8 cellular contexts compared by ENCODE assay signal in genomic region chr20:63737940-63738686, GRCh38. TPM values are rescaled to one million over a fixed set of nuclear protein-coding genes. Genes with fewer than 3 reads are reported as not detected.
A peak's percentile ranks its signal among the peaks of the same experiment; 100 is the strongest.
DNase-seq lines count a peak whose midpoint lies in the region; ATAC-seq and TF ChIP-seq lines count a peak whose summit lies in the region.

No MANE protein-coding gene starts in this region.

- no peaks in the 10 kb centered on the region for H3K27me3 Mint-ChIP-seq in activated T-helper 1 cell treated with anti-CD3 and anti-CD28 coated beads, Interleukin-12 subunit alpha, Interleukin-12 subunit beta, Interleukin-2, Interleukin-4 antibody, amounts not matched to agents 30 ng/mL and 10 ng/mL and 1 ng/mL, durations not matched to agents 14 hours and 24 hours and 36 hours (ENCODE audit: insufficient read depth)

- H3K9me3 ChIP-seq in vagina (no peaks in the 10 kb centered on the region), WERI-Rb-1 (ENCODE audit: severe bottlenecking) (no peaks in the 10 kb centered on the region)

- no peak overlapping the region for H3K27ac Mint-ChIP-seq in activated T-helper 1 cell treated with anti-CD3 and anti-CD28 coated beads, Interleukin-12 subunit alpha, Interleukin-12 subunit beta, Interleukin-2, Interleukin-4 antibody, amounts not matched to agents 30 ng/mL and 10 ng/mL and 1 ng/mL, durations not matched to agents 14 hours and 24 hours and 36 hours

- H3K4me3 ChIP-seq in vagina (peak overlapping the region; percentile 29 to 37), WERI-Rb-1 (ENCODE audit: low read depth, low read length) (no peak overlapping the region)

- peak overlapping the region; percentile 33 for H3K4me3 Mint-ChIP-seq in activated T-helper 1 cell treated with anti-CD3 and anti-CD28 coated beads, Interleukin-12 subunit alpha, Interleukin-12 subunit beta, Interleukin-2, Interleukin-4 antibody, amounts not matched to agents 30 ng/mL and 10 ng/mL and 1 ng/mL, durations not matched to agents 14 hours and 24 hours and 36 hours

- peaks cover 50% of the 10 kb centered on the region for H3K4me1 ChIP-seq in vagina

- peak; percentile 26 for ATAC-seq in left lobe of liver
- ATAC-seq in HG03175 (IDR thresholded peaks at IDR 0.05; ENCODE audit: unreplicated experiment), result no peak

- H3K27ac ChIP-seq in vagina (peak overlapping the region; percentile 90), WERI-Rb-1 (no peak overlapping the region)

- H3K36me3 Mint-ChIP-seq in activated T-helper 1 cell treated with anti-CD3 and anti-CD28 coated beads, Interleukin-12 subunit alpha, Interleukin-12 subunit beta, Interleukin-2, Interleukin-4 antibody, amounts not matched to agents 30 ng/mL and 10 ng/mL and 1 ng/mL, durations not matched to agents 14 hours and 24 hours and 36 hours (ENCODE audit: low read depth), result peaks cover 18% of the 10 kb centered on the region

- peak; percentile 44 for DNase-seq in stimulated activated CD4-positive, alpha-beta T cell treated with anti-CD3 and anti-CD28 coated beads, Interleukin-15, amount 100 ng/mL, for 24 hours
- no peak for DNase-seq in stimulated activated CD4-positive, alpha-beta T cell treated with anti-CD3 and anti-CD28 coated beads, Interleukin-1b, Interleukin-23, amount 100 ng/mL, for 48 hours
- no peak for DNase-seq in activated T-helper 1 cell treated with anti-CD3 and anti-CD28 coated beads, Interleukin-12 subunit alpha, Interleukin-12 subunit beta, Interleukin-2, Interleukin-4 antibody, amounts not matched to agents 30 ng/mL and 10 ng/mL and 1 ng/mL, durations not matched to agents 14 hours and 24 hours and 36 hours (ENCODE audit: low spot score)
- peak; percentile 96 for DNase-seq in left lobe of liver (ENCODE audit: low spot score)
- no peak for DNase-seq in vagina (ENCODE audit: extremely low spot score in 2 of 2)
- no peak for DNase-seq in WERI-Rb-1
- DNase-seq in cerebellar cortex (ENCODE audit: low spot score), result no peak

- intact Hi-C loops in activated T-helper 1 cell treated with anti-CD3 and anti-CD28 coated beads, Interleukin-12 subunit alpha, Interleukin-12 subunit beta, Interleukin-2, Interleukin-4 antibody, amounts not matched to agents 30 ng/mL and 10 ng/mL and 1 ng/mL, durations not matched to agents 14 hours and 24 hours and 36 hours (cut with micrococcal nuclease), result loop anchor here (5.0 to 10.0 kb wide), 3 partner anchors 201 to 304 kb away; partner anchors contain the start of genes PTK6 and SAMD10
- intact Hi-C loops in vagina (cut with DNase I), result no loop called here

- TF ChIP-seq POLR2A in vagina (IDR thresholded peaks at IDR 0.05), result no peak

- H3K4me1 Mint-ChIP-seq in activated T-helper 1 cell treated with anti-CD3 and anti-CD28 coated beads, Interleukin-12 subunit alpha, Interleukin-12 subunit beta, Interleukin-2, Interleukin-4 antibody, amounts not matched to agents 30 ng/mL and 10 ng/mL and 1 ng/mL, durations not matched to agents 14 hours and 24 hours and 36 hours (ENCODE audit: low read depth), result peaks cover 21% of the 10 kb centered on the region

- H3K27me3 ChIP-seq in vagina (no peaks in the 10 kb centered on the region), WERI-Rb-1 (ENCODE audit: insufficient read depth, low read depth, severe bottlenecking) (no peaks in the 10 kb centered on the region)

- no peak for TF ChIP-seq CTCF in vagina (IDR thresholded peaks at IDR 0.05)
- no peak for TF ChIP-seq CTCF in WERI-Rb-1 (IDR thresholded peaks at IDR 0.05; ENCODE audit: low read depth, low read length)

- H3K36me3 ChIP-seq in vagina (peaks cover 0 to 41% of the 10 kb centered on the region in 2 donors), WERI-Rb-1 (peaks cover 37% of the 10 kb centered on the region)

- H3K9me3 Mint-ChIP-seq in activated T-helper 1 cell treated with anti-CD3 and anti-CD28 coated beads, Interleukin-12 subunit alpha, Interleukin-12 subunit beta, Interleukin-2, Interleukin-4 antibody, amounts not matched to agents 30 ng/mL and 10 ng/mL and 1 ng/mL, durations not matched to agents 14 hours and 24 hours and 36 hours, result no peaks in the 10 kb centered on the region

RNA-seq across cellular contexts. Expression of gene SLC2A4RG, which starts 1.5 kb away (rescaled TPM):
- 34.7 and 38.3 TPM in 2 replicates for total RNA-seq in activated T-helper 1 cell treated with anti-CD3 and anti-CD28 coated beads, Interleukin-12 subunit alpha, Interleukin-12 subunit beta, Interleukin-2, Interleukin-4 antibody, amounts not matched to agents 30 ng/mL and 10 ng/mL and 1 ng/mL, durations not matched to agents 14 hours and 24 hours and 36 hours
- total RNA-seq in left lobe of liver, result 195 TPM
- total RNA-seq in vagina, result 33.1 TPM

RNA-seq across cellular contexts. Expression of gene LIME1, which starts 1.6 kb away (rescaled TPM):
- total RNA-seq in activated T-helper 1 cell treated with anti-CD3 and anti-CD28 coated beads, Interleukin-12 subunit alpha, Interleukin-12 subunit beta, Interleukin-2, Interleukin-4 antibody, amounts not matched to agents 30 ng/mL and 10 ng/mL and 1 ng/mL, durations not matched to agents 14 hours and 24 hours and 36 hours, result 12.1 TPM in 2 replicates
- total RNA-seq in left lobe of liver (122 TPM), vagina (32.4 TPM)

RNA-seq across cellular contexts. Expression of gene ZGPAT, which starts 30.3 kb away (rescaled TPM):
- 34.5 and 36.7 TPM in 2 replicates for total RNA-seq in activated T-helper 1 cell treated with anti-CD3 and anti-CD28 coated beads, Interleukin-12 subunit alpha, Interleukin-12 subunit beta, Interleukin-2, Interleukin-4 antibody, amounts not matched to agents 30 ng/mL and 10 ng/mL and 1 ng/mL, durations not matched to agents 14 hours and 24 hours and 36 hours
- total RNA-seq in left lobe of liver, result 64.1 TPM
- 30.4 TPM for total RNA-seq in vagina

RNA-seq across cellular contexts. Expression of gene ARFRP1, which starts 30.3 kb away (rescaled TPM):
- 71.8 and 73.5 TPM in 2 replicates for total RNA-seq in activated T-helper 1 cell treated with anti-CD3 and anti-CD28 coated beads, Interleukin-12 subunit alpha, Interleukin-12 subunit beta, Interleukin-2, Interleukin-4 antibody, amounts not matched to agents 30 ng/mL and 10 ng/mL and 1 ng/mL, durations not matched to agents 14 hours and 24 hours and 36 hours
- total RNA-seq in left lobe of liver, result 23.6 TPM
- total RNA-seq in vagina, result 30.9 TPM

RNA-seq across cellular contexts. Expression of gene TNFRSF6B, which starts 41.7 kb away (rescaled TPM):
- total RNA-seq in activated T-helper 1 cell treated with anti-CD3 and anti-CD28 coated beads, Interleukin-12 subunit alpha, Interleukin-12 subunit beta, Interleukin-2, Interleukin-4 antibody, amounts not matched to agents 30 ng/mL and 10 ng/mL and 1 ng/mL, durations not matched to agents 14 hours and 24 hours and 36 hours, result not detected in 2 replicates
- total RNA-seq in left lobe of liver, result 0.40 TPM
- total RNA-seq in vagina, result 16.7 TPM

Comparison
In these comparisons a context has a peak if more than half of its experiments do, and no peak if none do; other contexts are left out.
1. DNase-seq: peak in stimulated activated CD4-positive, alpha-beta T cell treated with anti-CD3 and anti-CD28 coated beads, Interleukin-15, amount 100 ng/mL, for 24 hours (single experiment) and left lobe of liver (single experiment); none in stimulated activated CD4-positive, alpha-beta T cell treated with anti-CD3 and anti-CD28 coated beads, Interleukin-1b, Interleukin-23, amount 100 ng/mL, for 48 hours (single experiment), activated T-helper 1 cell treated with anti-CD3 and anti-CD28 coated beads, Interleukin-12 subunit alpha, Interleukin-12 subunit beta, Interleukin-2, Interleukin-4 antibody, amounts not matched to agents 30 ng/mL and 10 ng/mL and 1 ng/mL, durations not matched to agents 14 hours and 24 hours and 36 hours (single experiment), vagina (0 of 2), WERI-Rb-1 (single experiment) and cerebellar cortex (single experiment).